1 cellular context compared by ENCODE assay signal in genomic region chr5:105836263-105836662, GRCh38.
TF ChIP-seq lines count a peak whose summit lies in the region.

No MANE protein-coding gene starts in this region.

TF ChIP-seq in GM23338, 12 proteins besides CTCF, POLR2A, EP300 and RAD21 (continued from another document):
- TF ChIP-seq ZNF462 (CRISPR knock-in tag; IDR thresholded peaks at IDR 0.05) (no peak), ETS1 (IDR thresholded peaks at IDR 0.05) (no peak), ZNF331 (CRISPR knock-in tag; IDR thresholded peaks at IDR 0.05; ENCODE audit: low read depth) (no peak), CREB1 (CRISPR knock-in tag; IDR thresholded peaks at IDR 0.05; ENCODE audit: low read depth) (no peak), REST (IDR thresholded peaks at IDR 0.05; ENCODE audit: unreplicated experiment) (no peak), POLR2AphosphoS5 (IDR thresholded peaks at IDR 0.05; ENCODE audit: low read depth) (no peak), STAT1 (IDR thresholded peaks at IDR 0.05; ENCODE audit: unreplicated experiment) (no peak), NANOG (IDR thresholded peaks at IDR 0.05; ENCODE audit: borderline replicate concordance) (no peak), JUNB (IDR thresholded peaks at IDR 0.05; ENCODE audit: unreplicated experiment) (no peak), EZH2 (IDR thresholded peaks at IDR 0.05; ENCODE audit: low read depth, unreplicated experiment) (no peak)
